30 cellular contexts compared by ENCODE assay signal in genomic region chr15:78842519-78842918, GRCh38. TPM values are rescaled to one million over a fixed set of nuclear protein-coding genes. Genes with fewer than 3 reads are reported as not detected.
DNase-seq lines count a peak whose midpoint lies in the region; ATAC-seq, FAIRE-seq and TF ChIP-seq lines count a peak whose summit lies in the region.
"Had no signal": no experiment of that assay in that cellular context is flagged by ENCODE, and none has a peak within 500 bp of the region (broad histone marks: within the 10 kb centered on the region; RNA-seq: fewer than 3 reads in every experiment).

No MANE protein-coding gene starts in this region.

- no peaks in the 10 kb centered on the region for H3K27me3 Mint-ChIP-seq in memory B cell
- H3K27me3 Mint-ChIP-seq: activated CD4-positive, alpha-beta T cell treated with anti-CD3 and anti-CD28 coated beads for 36 hours had no signal

- H3K27ac ChIP-seq in prostate gland (no peak overlapping the region), adrenal gland (no peak overlapping the region)
- H3K27ac ChIP-seq: brain microvascular endothelial cell, left ventricle myocardium inferior, neutrophil, PC-9, right lobe of liver, suprapubic skin, upper lobe of right lung had no signal

- H3K4me3 ChIP-seq in prostate gland (no peak overlapping the region), adrenal gland (no peak overlapping the region)
- H3K4me3 ChIP-seq: BLaER1 treated with 17β-estradiol and CSF1 and Interleukin-3, amounts not matched to agents 10 nM and 100 nM; left ventricle myocardium inferior; PC-9; right lobe of liver; suprapubic skin; upper lobe of right lung had no signal

- no peak overlapping the region for H3K4me3 Mint-ChIP-seq in memory B cell
- H3K4me3 Mint-ChIP-seq: activated CD4-positive, alpha-beta T cell treated with anti-CD3 and anti-CD28 coated beads for 36 hours had no signal

- ATAC-seq in GM21447 (IDR thresholded peaks at IDR 0.05; ENCODE audit: unreplicated experiment) (peak; percentile 46), HG02798 (IDR thresholded peaks at IDR 0.05; ENCODE audit: poor library complexity, unreplicated experiment) (peak; percentile 71), memory B cell (ENCODE audit: low read depth) (no peak), HG03521 (IDR thresholded peaks at IDR 0.05; ENCODE audit: unreplicated experiment) (no peak)
- ATAC-seq: activated CD4-positive, alpha-beta T cell treated with anti-CD3 and anti-CD28 coated beads for 36 hours; right lobe of liver; Right ventricle myocardium inferior; SK-N-SH treated with all-trans-retinoic acid at 6 μM for 48 hours; upper lobe of right lung had no signal

- intact Hi-C loops in prostate gland (cut with DNase I) (no loop called here), adrenal gland (cut with DNase I) (no loop called here)

- H3K9me3 Mint-ChIP-seq in memory B cell, result no peaks in the 10 kb centered on the region

- peak overlapping the region; percentile 58 for H3K27ac Mint-ChIP-seq in memory B cell
- H3K27ac Mint-ChIP-seq: activated CD4-positive, alpha-beta T cell treated with anti-CD3 and anti-CD28 coated beads for 36 hours had no signal

- TF ChIP-seq CTCF in prostate gland (IDR thresholded peaks at IDR 0.05) (no peak), adrenal gland (IDR thresholded peaks at IDR 0.05) (no peak)

- DNase-seq in GM12891 (ENCODE audit: insufficient read length, low spot score), result no peak
- no peak for DNase-seq in memory B cell (ENCODE audit: low spot score in 2 of 2)
- no peak for DNase-seq in prostate gland (ENCODE audit: low spot score)
- DNase-seq in adrenal gland, result no peak
- no peak for DNase-seq in GOT3 (lab: John Stamatoyannopoulos, UW)
- DNase-seq: activated CD4-positive, alpha-beta T cell treated with anti-CD3 and anti-CD28 coated beads for 36 hours; activated gamma-delta T cell treated with Interleukin-2 at 50 U/mL for 16 hours; activated T-cell treated with anti-CD3 and anti-CD28 coated beads for 4 hours; brain microvascular endothelial cell; COR-L47; DND-41; HCEC 1CT; Kasumi-1; left ventricle myocardium inferior; MV-4-11; NCI-H146; NCI-H446 treated with DMSO at 0.1 percent for 48 hours; PC-9; right lobe of liver; stimulated activated CD4-positive, alpha-beta T cell treated with anti-CD3 and anti-CD28 coated beads, Interleukin-2, amount 100 ng/mL, for 48 hours; T-helper 2 cell had no signal

- H3K36me3 ChIP-seq in prostate gland (no peaks in the 10 kb centered on the region), adrenal gland (replicated peaks in 1 of 2) (no peaks in the 10 kb centered on the region)
- H3K36me3 ChIP-seq: BLaER1 treated with 17β-estradiol and CSF1 and Interleukin-3, amounts not matched to agents 10 nM and 100 nM; brain microvascular endothelial cell; left ventricle myocardium inferior; neutrophil; right lobe of liver; suprapubic skin; upper lobe of right lung had no signal

- H3K9me3 ChIP-seq in prostate gland, result no peaks in the 10 kb centered on the region
- no peaks in the 10 kb centered on the region for H3K9me3 ChIP-seq in adrenal gland (replicated peaks in 1 of 3)
- H3K9me3 ChIP-seq: BLaER1 treated with 17β-estradiol and CSF1 and Interleukin-3, amounts not matched to agents 10 nM and 100 nM; left ventricle myocardium inferior; neutrophil; right lobe of liver; suprapubic skin; upper lobe of right lung had no signal

- no peaks in the 10 kb centered on the region for H3K36me3 Mint-ChIP-seq in memory B cell

- 63% methylated on average over 3 of the region's 3 CpGs for WGBS in prostate gland
- 91 to 95% (median 92%) methylated on average over 3 of the region's 3 CpGs for WGBS in adrenal gland, 4 donors

- no peaks in the 10 kb centered on the region for H3K27me3 ChIP-seq in prostate gland (replicated peaks; ENCODE audit: insufficient read depth)
- H3K27me3 ChIP-seq in adrenal gland, result no peaks in the 10 kb centered on the region
- H3K27me3 ChIP-seq: BLaER1 treated with 17β-estradiol and CSF1 and Interleukin-3, amounts not matched to agents 10 nM and 100 nM; brain microvascular endothelial cell; right lobe of liver; suprapubic skin; upper lobe of right lung had no signal

- H3K4me1 ChIP-seq in prostate gland (replicated peaks) (no peaks in the 10 kb centered on the region), adrenal gland (replicated peaks in 1 of 2) (no peaks in the 10 kb centered on the region)
- H3K4me1 ChIP-seq: left ventricle myocardium inferior, right lobe of liver, suprapubic skin, upper lobe of right lung had no signal

- FAIRE-seq in GM12891 (lab: Jason Lieb, UNC), result peak; percentile 23

- TF ChIP-seq POLR2A in GM12891 (IDR thresholded peaks at IDR 0.05; ENCODE audit: low read depth, low read length) (no peak), prostate gland (IDR thresholded peaks at IDR 0.05) (no peak), adrenal gland (IDR thresholded peaks at IDR 0.05) (no peak)

- H3K4me1 Mint-ChIP-seq in memory B cell, result peaks cover 8% of the 10 kb centered on the region
- H3K4me1 Mint-ChIP-seq: activated CD4-positive, alpha-beta T cell treated with anti-CD3 and anti-CD28 coated beads for 36 hours had no signal

TF ChIP-seq in GM12891, 5 proteins besides CTCF, POLR2A, EP300 and RAD21:
- no peak for TF ChIP-seq POLR2AphosphoS5 (IDR thresholded peaks at IDR 0.05; ENCODE audit: low read depth, low read length)

RNA-seq across cellular contexts. Expression of gene MORF4L1, which starts 30.2 kb away (rescaled TPM):
- polyA plus RNA-seq in GM12891 (2012; ENCODE audit: low read depth, missing spikeins), result 287 TPM
- 100 to 1,000 TPM; 151 to 304 TPM for total RNA-seq in prostate gland
- total RNA-seq in adrenal gland, result 100 to 1,000 TPM; 190 to 389 (median 342) TPM
- 100 to 1,000 TPM in 2 of 3 donors, 10 to 100 TPM in 1; 99.8 to 935 (median 228) TPM for polyA plus RNA-seq in adrenal gland

RNA-seq across cellular contexts. Expression of gene ADAMTS7, which starts 31.3 kb away (rescaled TPM):
- 0.33 TPM for polyA plus RNA-seq in GM12891 (2012; ENCODE audit: low read depth, missing spikeins)
- total RNA-seq in prostate gland (1 to 10 TPM; 1.6 to 7.8 TPM), adrenal gland (10 to 100 TPM in 4 of 8 donors, 1 to 10 TPM in 4; 3.7 to 13.5 (median 10.0) TPM)
- polyA plus RNA-seq in adrenal gland, result 10 to 100 TPM in 2 of 3 donors, under 1 TPM in 1; 0.70 to 27.7 (median 15.4) TPM

Comparison
In these comparisons a context has a peak if more than half of its experiments do, and no peak if none do; other contexts are left out.
1. ATAC-seq: peak in GM21447 (single experiment) and HG02798 (single experiment); none in memory B cell (single experiment) and HG03521 (single experiment).